In genomic region chr16:87390641-87391323, GRCh38 we compare ENCODE assay signal across 8 cellular contexts. TPM values are rescaled to one million over a fixed set of nuclear protein-coding genes. Genes with fewer than 3 reads are reported as not detected.
A peak's percentile ranks its signal among the peaks of the same experiment; 100 is the strongest.
DNase-seq lines count a peak whose midpoint lies in the region; ATAC-seq and TF ChIP-seq lines count a peak whose summit lies in the region.

No MANE protein-coding gene starts in this region.

- peak overlapping the region; percentile 95 to 99 (median 97) for H3K27ac ChIP-seq in body of pancreas

- no peak for TF ChIP-seq CTCF in body of pancreas (IDR thresholded peaks at IDR 0.05)
- TF ChIP-seq CTCF in mucosa of descending colon (IDR thresholded peaks at IDR 0.05) = no peak
- TF ChIP-seq CTCF in type B pancreatic cell (conservative IDR thresholded peaks at IDR 0.05) = no peak
- TF ChIP-seq CTCF in omental fat pad (IDR thresholded peaks at IDR 0.05) = no peak

- H3K4me1 ChIP-seq in body of pancreas (peaks cover 68% of the 10 kb centered on the region), mucosa of descending colon (ENCODE audit: low read depth) (peaks cover 49% of the 10 kb centered on the region)

- H3K27ac Mint-ChIP-seq in activated naive CD4-positive, alpha-beta T cell treated with anti-CD3 and anti-CD28 coated beads for 36 hours = peak overlapping the region; percentile 97
- H3K27ac Mint-ChIP-seq in type B pancreatic cell = peak overlapping the region; percentile 97

- 94 to 98% methylated on average over 19 to 24 of the region's 24 CpGs for WGBS in body of pancreas, 2 donors

- ATAC-seq in body of pancreas = no peak
- ATAC-seq in mucosa of descending colon = no peak
- no peak for ATAC-seq in omental fat pad (ENCODE audit: low FRiP score)

- no peaks in the 10 kb centered on the region for H3K27me3 ChIP-seq in body of pancreas

- peaks cover 56% of the 10 kb centered on the region for H3K4me1 Mint-ChIP-seq in activated naive CD4-positive, alpha-beta T cell treated with anti-CD3 and anti-CD28 coated beads for 36 hours (ENCODE audit: low read depth)
- H3K4me1 Mint-ChIP-seq in type B pancreatic cell (ENCODE audit: unreplicated experiment) = peaks cover 43% of the 10 kb centered on the region

- H3K9me3 ChIP-seq in body of pancreas (no peaks in the 10 kb centered on the region), mucosa of descending colon (no peaks in the 10 kb centered on the region)

- H3K4me3 ChIP-seq in body of pancreas (no peak overlapping the region), mucosa of descending colon (no peak overlapping the region)

- CTCF ChIA-PET in activated naive CD4-positive, alpha-beta T cell treated with anti-CD3 and anti-CD28 coated beads for 36 hours (lab: Charles Lee) = interaction anchor here (0.7 kb wide), 2 partner anchors 74 to 159 kb away, joined by 3 read pairs; partner anchors contain the start of gene C16orf95

- DNase-seq in activated naive CD4-positive, alpha-beta T cell treated with anti-CD3 and anti-CD28 coated beads for 36 hours = no peak
- DNase-seq in activated naive CD4-positive, alpha-beta T cell treated with anti-CD3 and anti-CD28 coated beads, Interleukin-2, amount 50 U/mL, for 16 hours = no peak
- DNase-seq in body of pancreas (no peak), mucosa of descending colon (peak in 2 of 3 donors; percentile 33 to 61), type B pancreatic cell (ENCODE audit: extremely low spot score, unreplicated experiment) (no peak), OCI-M2 (lab: John Stamatoyannopoulos, UW; ENCODE audit: unreplicated experiment) (no peak), omental fat pad (ENCODE audit: low spot score) (no peak)
- DNase-seq in NK-92 treated with Interleukin-12 subunit alpha and Interleukin-12 subunit beta, amount 100 ng/mL, for 24 hours (lab: John Stamatoyannopoulos, UW) = no peak

- no peaks in the 10 kb centered on the region for H3K27me3 Mint-ChIP-seq in activated naive CD4-positive, alpha-beta T cell treated with anti-CD3 and anti-CD28 coated beads for 36 hours (ENCODE audit: low read depth)
- no peaks in the 10 kb centered on the region for H3K27me3 Mint-ChIP-seq in type B pancreatic cell

- intact Hi-C loops in activated naive CD4-positive, alpha-beta T cell treated with anti-CD3 and anti-CD28 coated beads for 36 hours (cut with micrococcal nuclease) = loop anchor here (5.0 kb wide), 3 partner anchors 152 to 828 kb away; no protein-coding TSS in a partner anchor
- intact Hi-C loops in body of pancreas (cut with DNase I) (no loop called here), mucosa of descending colon (cut with DNase I, micrococcal nuclease) (loop anchor here in 1 of 2 donors (10.0 kb wide), 1 partner anchor 76 kb away; the partner anchor contains the start of gene C16orf95)

- no peak for TF ChIP-seq POLR2A in body of pancreas (IDR thresholded peaks at IDR 0.05)

- H3K9me3 Mint-ChIP-seq in activated naive CD4-positive, alpha-beta T cell treated with anti-CD3 and anti-CD28 coated beads for 36 hours = no peaks in the 10 kb centered on the region
- no peaks in the 10 kb centered on the region for H3K9me3 Mint-ChIP-seq in type B pancreatic cell

- peaks cover 7% of the 10 kb centered on the region for H3K36me3 Mint-ChIP-seq in activated naive CD4-positive, alpha-beta T cell treated with anti-CD3 and anti-CD28 coated beads for 36 hours (ENCODE audit: low read depth)
- H3K36me3 Mint-ChIP-seq in type B pancreatic cell = peaks cover 8% of the 10 kb centered on the region

- peak overlapping the region; percentile 92 for H3K4me3 Mint-ChIP-seq in activated naive CD4-positive, alpha-beta T cell treated with anti-CD3 and anti-CD28 coated beads for 36 hours
- peak overlapping the region; percentile 93 for H3K4me3 Mint-ChIP-seq in type B pancreatic cell

- H3K36me3 ChIP-seq in body of pancreas (replicated peaks in 1 of 2; ENCODE audit: insufficient read depth in 1 of 2, low read depth in 2 of 2) (no peaks in the 10 kb centered on the region), mucosa of descending colon (ENCODE audit: low read depth) (no peaks in the 10 kb centered on the region)

RNA-seq across cellular contexts. Expression of gene MAP1LC3B, which starts 1.4 kb away (rescaled TPM):
- total RNA-seq in activated naive CD4-positive, alpha-beta T cell treated with anti-CD3 and anti-CD28 coated beads for 36 hours = 10 to 100 TPM; 61.8 to 62.5 TPM
- total RNA-seq in body of pancreas = 10 to 100 TPM; 18.5 to 22.8 TPM
- total RNA-seq in mucosa of descending colon = 10 to 100 TPM; 66.5 to 82.9 (median 67.3) TPM
- total RNA-seq in type B pancreatic cell (ENCODE audit: low replicate concordance) = 44.4 and 58.5 TPM in 2 replicates
- 100 to 1,000 TPM in 2 of 4 donors, 10 to 100 TPM in 2; 73.8 to 123 (median 97.8) TPM for total RNA-seq in omental fat pad

RNA-seq across cellular contexts. Expression of gene FBXO31, which starts 7.2 kb away (rescaled TPM):
- 10 to 100 TPM; 26.4 to 26.7 TPM for total RNA-seq in activated naive CD4-positive, alpha-beta T cell treated with anti-CD3 and anti-CD28 coated beads for 36 hours
- total RNA-seq in body of pancreas (10 to 100 TPM; 35.5 to 46.8 TPM), mucosa of descending colon (100 to 1,000 TPM in 1 of 3 donors, 10 to 100 TPM in 2; 54.2 to 104 (median 63.9) TPM), type B pancreatic cell (ENCODE audit: low replicate concordance) (26.5 and 35.1 TPM in 2 replicates), omental fat pad (100 to 1,000 TPM in 1 of 4 donors, 10 to 100 TPM in 3; 32.8 to 187 (median 61.9) TPM)

Comparison
In these comparisons a context has a peak if more than half of its experiments do, and no peak if none do; other contexts are left out.
1. DNase-seq: peak in mucosa of descending colon (2 of 3); none in activated naive CD4-positive, alpha-beta T cell treated with anti-CD3 and anti-CD28 coated beads for 36 hours (single experiment), activated naive CD4-positive, alpha-beta T cell treated with anti-CD3 and anti-CD28 coated beads, Interleukin-2, amount 50 U/mL, for 16 hours (single experiment), body of pancreas (0 of 4), type B pancreatic cell (single experiment), NK-92 treated with Interleukin-12 subunit alpha and Interleukin-12 subunit beta, amount 100 ng/mL, for 24 hours (single experiment), OCI-M2 (single experiment) and omental fat pad (single experiment).